Comparison of ENCODE assay signal across 23 cellular contexts in genomic region chr16:63618896-63619295, GRCh38.
"Had no signal": no experiment of that assay in that cellular context is flagged by ENCODE, and none has a peak within 500 bp of the region (broad histone marks: within the 10 kb centered on the region; RNA-seq: fewer than 3 reads in every experiment).

No MANE protein-coding gene starts in this region.

- ATAC-seq: K562, Panc1, T-cell had no signal

- H3K9me3 ChIP-seq: SK-N-SH had no signal

- DNase-seq: MV-4-11; NCI-H1048; NCI-H1105; NCI-H1417; NCI-H1436 treated with DMSO at 0.1 percent for 48 hours; NCI-H1694; NCI-H187 treated with DMSO at 0.1 percent for 48 hours; NCI-H2029 treated with DMSO at 0.1 percent for 48 hours; NCI-H2171 treated with DMSO at 0.1 percent for 48 hours; NCI-H2227 treated with DMSO at 0.1 percent for 48 hours; NCI-H446; NCI-H510A; NCI-H524 treated with DMSO at 0.1 percent for 48 hours; NCI-H69; NCI-H774; NK-92 treated with Interleukin-12 subunit alpha and Interleukin-12 subunit beta, amount 100 ng/mL, for 24 hours; OCI-M1; SK-N-SH; SW 1271; T-cell had no signal

- H3K4me3 ChIP-seq: K562 had no signal

- H3K27ac ChIP-seq: HL-60 had no signal

- H3K4me2 ChIP-seq: SK-N-SH had no signal

- H3K9ac ChIP-seq: SK-N-SH had no signal

- H3K9me2 ChIP-seq: SK-N-SH had no signal
